24 cellular contexts compared by ENCODE assay signal in genomic region chr1:156532374-156532773, GRCh38. TPM values are rescaled to one million over a fixed set of nuclear protein-coding genes. Genes with fewer than 3 reads are reported as not detected.
DNase-seq lines count a peak whose midpoint lies in the region; ATAC-seq, FAIRE-seq and TF ChIP-seq lines count a peak whose summit lies in the region.
"Had no signal": no experiment of that assay in that cellular context is flagged by ENCODE, and none has a peak within 500 bp of the region (broad histone marks: within the 10 kb centered on the region; RNA-seq: fewer than 3 reads in every experiment).

No MANE protein-coding gene starts in this region.

- peak in 3 of 4 donors; percentile 39 to 61 (median 53) for ATAC-seq in psoas muscle
- ATAC-seq in upper lobe of right lung: no peak
- ATAC-seq: A549; CD8-positive, alpha-beta T cell had no signal

- FAIRE-seq in GM12891 (lab: Jason Lieb, UNC): peak; percentile 9
- FAIRE-seq: A549, D721Med, G401.6, GM12892, GM18507 had no signal

- no peaks in the 10 kb centered on the region for H3K9me3 ChIP-seq in psoas muscle
- no peaks in the 10 kb centered on the region for H3K9me3 ChIP-seq in upper lobe of right lung
- H3K9me3 ChIP-seq: A549; BLaER1 treated with 17β-estradiol and CSF1 and Interleukin-3, amounts not matched to agents 10 nM and 100 nM; Caco-2 had no signal

- H3K4me1 ChIP-seq in psoas muscle (peaks cover 5% of the 10 kb centered on the region), upper lobe of right lung (no peaks in the 10 kb centered on the region)
- H3K4me1 ChIP-seq: A549, Caco-2 had no signal

- no peak for TF ChIP-seq CTCF in psoas muscle (IDR thresholded peaks at IDR 0.05)
- no peak for TF ChIP-seq CTCF in upper lobe of right lung (IDR thresholded peaks at IDR 0.05)

- H3K36me3 ChIP-seq in psoas muscle (ENCODE audit: insufficient read depth in 1 of 2, low read depth in 1 of 2) (no peaks in the 10 kb centered on the region), upper lobe of right lung (no peaks in the 10 kb centered on the region)

- intact Hi-C loops in psoas muscle (cut with DNase I) (no loop called here), upper lobe of right lung (cut with DNase I) (no loop called here)

- TF ChIP-seq POLR2A in GM12891 (IDR thresholded peaks at IDR 0.05; ENCODE audit: low read depth, low read length): no peak

- no peak overlapping the region for H3K27ac ChIP-seq in psoas muscle
- no peak overlapping the region for H3K27ac ChIP-seq in upper lobe of right lung
- H3K27ac ChIP-seq: 22Rv1; A549; BLaER1 treated with 17β-estradiol and CSF1 and Interleukin-3, amounts not matched to agents 10 nM and 100 nM; C4-2B had no signal

- WGBS in psoas muscle, 3 donors: 28 to 58% (median 32%) methylated on average over 4 of the region's 4 CpGs

- H3K4me3 ChIP-seq in psoas muscle (no peak overlapping the region), upper lobe of right lung (no peak overlapping the region)
- H3K4me3 ChIP-seq: A549; BLaER1 treated with 17β-estradiol and CSF1 and Interleukin-3, amounts not matched to agents 10 nM and 100 nM had no signal

- H3K27me3 ChIP-seq in psoas muscle (ENCODE audit: insufficient read depth in 3 of 3, low read length in 2 of 3): no peaks in the 10 kb centered on the region
- no peaks in the 10 kb centered on the region for H3K27me3 ChIP-seq in upper lobe of right lung
- H3K27me3 ChIP-seq: BLaER1 treated with 17β-estradiol and CSF1 and Interleukin-3, amounts not matched to agents 10 nM and 100 nM had no signal

- DNase-seq in GM12891 (ENCODE audit: insufficient read length, low spot score) (no peak), myocyte (ENCODE audit: low read depth) (peak; percentile 30), psoas muscle (no peak), upper lobe of right lung (peak; percentile 12), HCEC 1CT (no peak), NCI-H2196 treated with DMSO at 0.1 percent for 48 hours (lab: John Stamatoyannopoulos, UW; ENCODE audit: unreplicated experiment) (no peak), dermis blood vessel endothelial cell (no peak)
- DNase-seq: AML-193; Caco-2; Calu3; CD4-positive, alpha-beta T cell; CD8-positive, alpha-beta T cell; DMS79 treated with DMSO at 0.1 percent for 48 hours; GF-D8 had no signal

TF ChIP-seq in GM12891, 5 proteins besides CTCF, POLR2A, EP300 and RAD21:
- TF ChIP-seq PAX5 (IDR thresholded peaks at IDR 0.05; ENCODE audit: insufficient read depth, low read length, severe bottlenecking) (no peak), TAF1 (IDR thresholded peaks at IDR 0.05; ENCODE audit: low read depth, low read length) (no peak), POLR2AphosphoS5 (IDR thresholded peaks at IDR 0.05; ENCODE audit: low read depth, low read length) (no peak), SPI1 (IDR thresholded peaks at IDR 0.05; ENCODE audit: low read depth, low read length) (no peak), POU2F2 (IDR thresholded peaks at IDR 0.05; ENCODE audit: low read depth, low read length) (no peak)
TF ChIP-seq in GM12891: peak in this region for 0.

RNA-seq across cellular contexts. Expression of gene MEF2D, which starts 31.8 kb away (rescaled TPM):
- polyA plus RNA-seq in GM12891 (2012; ENCODE audit: low read depth, missing spikeins): 23.8 TPM
- total RNA-seq in myocyte (59.2 and 62.2 TPM in 2 replicates), psoas muscle (100 to 1,000 TPM; 126 to 258 (median 188) TPM), upper lobe of right lung (60.8 TPM), dermis blood vessel endothelial cell (10.7 and 11.6 TPM in 2 replicates)
- 56.8 TPM for polyA plus RNA-seq in myocyte (2012)
- polyA plus RNA-seq in psoas muscle: 10 to 100 TPM; 43.1 to 65.3 (median 58.4) TPM

RNA-seq across cellular contexts. Expression of gene IQGAP3, which starts 40.0 kb away (rescaled TPM):
- 5.1 TPM for polyA plus RNA-seq in GM12891 (2012; ENCODE audit: low read depth, missing spikeins)
- total RNA-seq in myocyte: 0.24 and 0.52 TPM in 2 replicates
- polyA plus RNA-seq in myocyte (2012): 0.23 TPM
- under 1 TPM; 0.07 to 0.24 (median 0.16) TPM for total RNA-seq in psoas muscle
- polyA plus RNA-seq in psoas muscle: under 1 TPM; 0.01 to 0.17 (median 0.04) TPM
- 1.3 TPM for total RNA-seq in upper lobe of right lung
- total RNA-seq in dermis blood vessel endothelial cell: 7.3 and 37.9 TPM in 2 replicates
- total RNA-seq: CD4-positive, alpha-beta T cell had no signal

RNA-seq across cellular contexts. Expression of gene TTC24, which starts 47.1 kb away (rescaled TPM):
- 3.5 TPM for polyA plus RNA-seq in GM12891 (2012; ENCODE audit: low read depth, missing spikeins)
- total RNA-seq in myocyte (0.19 TPM in 1 of 2 replicates, not detected in the other), psoas muscle (under 1 TPM in 1 of 4 donors, not detected in 3; 0.69 TPM), upper lobe of right lung (not detected), dermis blood vessel endothelial cell (not detected in 2 replicates)
- 0.24 TPM for polyA plus RNA-seq in myocyte (2012)
- under 1 TPM in 2 of 3 donors, not detected in 1; 0.12 to 0.13 TPM for polyA plus RNA-seq in psoas muscle
- total RNA-seq: A172, Caco-2, Calu3 had no signal
- polyA plus RNA-seq: A549, BJ had no signal

RNA-seq across cellular contexts. Expression of gene NAXE, which starts 59.2 kb away (rescaled TPM):
- 60.1 TPM for polyA plus RNA-seq in GM12891 (2012; ENCODE audit: low read depth, missing spikeins)
- total RNA-seq in myocyte: 51.9 and 55.3 TPM in 2 replicates
- polyA plus RNA-seq in myocyte (2012): 81.4 TPM
- total RNA-seq in psoas muscle: 10 to 100 TPM; 44.3 to 77.5 (median 70.8) TPM
- 10 to 100 TPM; 62.6 to 74.4 (median 67.5) TPM for polyA plus RNA-seq in psoas muscle
- total RNA-seq in upper lobe of right lung: 69.2 TPM
- total RNA-seq in dermis blood vessel endothelial cell: 77.6 and 95.1 TPM in 2 replicates

Comparison
In these comparisons a context has a peak if more than half of its experiments do, and no peak if none do; other contexts are left out.
1. DNase-seq: peak in myocyte (single experiment) and upper lobe of right lung (single experiment); none in GM12891 (single experiment), psoas muscle (0 of 2), HCEC 1CT (single experiment), NCI-H2196 treated with DMSO at 0.1 percent for 48 hours (single experiment) and dermis blood vessel endothelial cell (single experiment).